Comparison of ENCODE assay signal across 8 cellular contexts in the genomic region with DNA sequence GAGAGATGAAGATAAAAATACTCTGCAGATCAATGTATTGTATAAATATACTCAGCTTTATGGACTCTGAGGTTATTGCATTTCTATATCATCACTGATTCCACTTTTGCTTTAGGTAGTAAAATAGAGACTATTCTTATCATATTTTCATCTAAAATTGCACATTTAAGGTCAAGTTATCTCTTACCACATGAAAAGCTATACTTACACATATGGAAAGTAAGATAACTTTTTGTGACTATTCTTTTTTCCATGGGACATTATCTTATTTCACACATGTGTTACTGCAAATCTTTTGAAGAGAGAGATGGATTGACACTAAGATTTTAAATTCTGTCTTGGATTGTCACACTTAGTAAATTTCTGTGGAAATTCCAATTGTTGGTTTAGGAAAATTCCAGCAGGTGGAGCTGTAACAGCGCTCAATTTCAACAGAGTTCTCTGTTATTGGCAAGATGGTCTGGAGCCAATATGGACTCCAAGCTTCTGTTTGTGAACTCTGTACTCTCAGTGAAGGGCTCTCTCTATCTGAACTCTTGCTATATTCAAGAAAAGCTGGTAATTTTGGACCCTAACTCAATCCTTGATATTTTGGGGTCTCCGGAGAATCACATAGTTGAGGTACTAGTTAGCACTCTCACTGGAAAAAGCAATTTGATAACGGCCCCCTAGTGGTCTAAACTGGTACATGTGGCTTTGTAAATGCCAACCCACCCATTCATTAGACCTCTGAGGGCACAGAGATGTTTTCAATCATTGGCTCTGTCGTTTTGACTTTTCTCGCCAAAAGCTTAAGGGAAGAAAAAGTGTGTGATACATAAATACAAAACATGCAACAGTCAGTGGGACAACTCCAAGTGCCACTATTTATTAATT.
DNase-seq lines count a peak whose midpoint lies in the region; ATAC-seq and TF ChIP-seq lines count a peak whose summit lies in the region.

No MANE protein-coding gene starts in this region.

- H3K27me3 Mint-ChIP-seq in T-helper 1 cell treated with Interleukin-12 subunit alpha and Interleukin-12 subunit beta and Interleukin-4 antibody, amounts not matched to agents 30 μg/mL and 1 μg/mL, for 36 hours (ENCODE audit: low read depth): peaks cover 25% of the 10 kb centered on the region

- no peaks in the 10 kb centered on the region for H3K36me3 ChIP-seq in iPS-20b (ENCODE audit: insufficient read depth, low read depth, low read length)

- no peaks in the 10 kb centered on the region for H3K9me3 ChIP-seq in iPS-20b (ENCODE audit: insufficient read depth, low read depth, low read length)

- peaks cover 6% of the 10 kb centered on the region for H3K4me1 Mint-ChIP-seq in T-helper 1 cell treated with Interleukin-12 subunit alpha and Interleukin-12 subunit beta and Interleukin-4 antibody, amounts not matched to agents 30 μg/mL and 1 μg/mL, for 36 hours (ENCODE audit: low read depth)

- H3K4me3 ChIP-seq in astrocyte of the spinal cord (ENCODE audit: low read depth, low read length) (peak overlapping the region; percentile 3), iPS-20b (ENCODE audit: low read length) (peak overlapping the region; percentile 54; the same call in 1 of the 2 replicates)

- in situ Hi-C loops in astrocyte of the spinal cord (cut with HindIII; ENCODE audit: low sequenced_read_pairs): loop anchor here (25.0 kb wide), 1 partner anchor 680 kb away; no protein-coding TSS in a partner anchor

- peak; percentile 74 for TF ChIP-seq CTCF in astrocyte of the spinal cord (IDR thresholded peaks at IDR 0.05; ENCODE audit: low read depth, low read length)

- peak; percentile 69 for ATAC-seq in Right ventricle myocardium inferior
- peak; percentile 87 for ATAC-seq in HG02852 (IDR thresholded peaks at IDR 0.05; ENCODE audit: unreplicated experiment)

- peak overlapping the region; percentile 55 for H3K4me3 Mint-ChIP-seq in T-helper 1 cell treated with Interleukin-12 subunit alpha and Interleukin-12 subunit beta and Interleukin-4 antibody, amounts not matched to agents 30 μg/mL and 1 μg/mL, for 36 hours

- H3K27ac Mint-ChIP-seq in T-helper 1 cell treated with Interleukin-12 subunit alpha and Interleukin-12 subunit beta and Interleukin-4 antibody, amounts not matched to agents 30 μg/mL and 1 μg/mL, for 36 hours: no peak overlapping the region

- H3K4me1 ChIP-seq in iPS-20b (ENCODE audit: insufficient read depth, low read length): no peaks in the 10 kb centered on the region

- H3K27me3 ChIP-seq in iPS-20b (ENCODE audit: insufficient read depth, low read length): no peaks in the 10 kb centered on the region

- DNase-seq in Right ventricle myocardium inferior (ENCODE audit: missing footprints) (no peak), cardiac septum (ENCODE audit: low spot score) (no peak), NCI-H1105 treated with DMSO at 0.1 percent for 48 hours (lab: John Stamatoyannopoulos, UW) (peak; percentile 92), astrocyte of the spinal cord (ENCODE audit: low read depth, low spot score) (peak; percentile 88)
- peak; percentile 15 to 82 (median 31) for DNase-seq in stimulated activated CD4-positive, alpha-beta T cell treated with anti-CD3 and anti-CD28 coated beads, Interleukin-12 subunit alpha, Interleukin-12 subunit beta, amount 100 ng/mL, for 48 hours (ENCODE audit: low read depth in 2 of 3, low spot score in 1 of 3)

- intact Hi-C loops in Right ventricle myocardium inferior (cut with DNase I) (loop anchor here (5.0 kb wide), 2 partner anchors 125 to 675 kb away; no protein-coding TSS in a partner anchor), cardiac septum (cut with DNase I) (loop anchor here (5.0 kb wide), 1 partner anchor 125 kb away; no protein-coding TSS in a partner anchor)

- H3K36me3 Mint-ChIP-seq in T-helper 1 cell treated with Interleukin-12 subunit alpha and Interleukin-12 subunit beta and Interleukin-4 antibody, amounts not matched to agents 30 μg/mL and 1 μg/mL, for 36 hours (ENCODE audit: low read depth): no peaks in the 10 kb centered on the region

- no peak overlapping the region for H3K27ac ChIP-seq in iPS-20b (ENCODE audit: low read length)

- no peaks in the 10 kb centered on the region for H3K9me3 Mint-ChIP-seq in T-helper 1 cell treated with Interleukin-12 subunit alpha and Interleukin-12 subunit beta and Interleukin-4 antibody, amounts not matched to agents 30 μg/mL and 1 μg/mL, for 36 hours

- H3K9ac ChIP-seq in iPS-20b (ENCODE audit: low read depth, low read length): no peak overlapping the region

Comparison
In these comparisons a context has a peak if more than half of its experiments do, and no peak if none do; other contexts are left out.
1. DNase-seq: peak in NCI-H1105 treated with DMSO at 0.1 percent for 48 hours (single experiment), astrocyte of the spinal cord (single experiment) and stimulated activated CD4-positive, alpha-beta T cell treated with anti-CD3 and anti-CD28 coated beads, Interleukin-12 subunit alpha, Interleukin-12 subunit beta, amount 100 ng/mL, for 48 hours (3 of 3); none in Right ventricle myocardium inferior (single experiment) and cardiac septum (single experiment).